In genomic region chr4:7973545-7973981, GRCh38 we compare ENCODE assay signal across 13 cellular contexts. TPM values are rescaled to one million over a fixed set of nuclear protein-coding genes. Genes with fewer than 3 reads are reported as not detected.
DNase-seq lines count a peak whose midpoint lies in the region; ATAC-seq and TF ChIP-seq lines count a peak whose summit lies in the region.
"Had no signal": no experiment of that assay in that cellular context is flagged by ENCODE, and none has a peak within 500 bp of the region (broad histone marks: within the 10 kb centered on the region; RNA-seq: fewer than 3 reads in every experiment).

No MANE protein-coding gene starts in this region.

- peak overlapping the region; percentile 98 for H3K27ac Mint-ChIP-seq in central memory CD8-positive, alpha-beta T cell (ENCODE audit: low read depth)

- H3K4me1 Mint-ChIP-seq in central memory CD8-positive, alpha-beta T cell, result peaks cover 65% of the 10 kb centered on the region

- H3K36me3 ChIP-seq in mucosa of rectum (ENCODE audit: control insufficient read depth in 2 of 2, insufficient read depth in 2 of 2, low read length in 2 of 2), result no peaks in the 10 kb centered on the region
- H3K36me3 ChIP-seq: upper lobe of left lung had no signal

- peaks cover 21% of the 10 kb centered on the region for H3K36me3 Mint-ChIP-seq in central memory CD8-positive, alpha-beta T cell (ENCODE audit: insufficient read depth)
- H3K36me3 Mint-ChIP-seq: IgD-negative memory B cell had no signal

- no peak for ATAC-seq in central memory CD8-positive, alpha-beta T cell (replicated peaks; ENCODE audit: extremely low read depth, poor library complexity, severe bottlenecking)
- ATAC-seq in HG03457 (IDR thresholded peaks at IDR 0.05; ENCODE audit: unreplicated experiment) (no peak), GM19324 (IDR thresholded peaks at IDR 0.05; ENCODE audit: low FRiP score, unreplicated experiment) (no peak)

- peak overlapping the region; percentile 56 for H3K4me3 Mint-ChIP-seq in central memory CD8-positive, alpha-beta T cell
- H3K4me3 Mint-ChIP-seq: IgD-negative memory B cell had no signal

- peak overlapping the region; percentile 94 to 98 for H3K27ac ChIP-seq in mucosa of rectum (ENCODE audit: low read depth in 2 of 2, low read length in 2 of 2)
- H3K27ac ChIP-seq: upper lobe of left lung had no signal

- no peaks in the 10 kb centered on the region for H3K27me3 Mint-ChIP-seq in central memory CD8-positive, alpha-beta T cell

- H3K27me3 ChIP-seq in mucosa of rectum (ENCODE audit: control insufficient read depth in 2 of 2, insufficient read depth in 2 of 2, low read length in 2 of 2), result no peaks in the 10 kb centered on the region
- H3K27me3 ChIP-seq: upper lobe of left lung had no signal

- no peaks in the 10 kb centered on the region for H3K9me3 Mint-ChIP-seq in central memory CD8-positive, alpha-beta T cell

- no peak for TF ChIP-seq CTCF in AG09309 (IDR thresholded peaks at IDR 0.05; ENCODE audit: control insufficient read depth, insufficient read depth, low read depth, low read length, missing control alignments)

- no peaks in the 10 kb centered on the region for H3K9me3 ChIP-seq in mucosa of rectum (ENCODE audit: control insufficient read depth in 2 of 2, low read length in 2 of 2)
- H3K9me3 ChIP-seq: upper lobe of left lung had no signal

- H3K9ac ChIP-seq in mucosa of rectum (ENCODE audit: low read depth in 1 of 2, low read length in 2 of 2), result peak overlapping the region in 1 of 2 donors; percentile 13

- peaks cover 45 to 67% of the 10 kb centered on the region in 2 donors for H3K4me1 ChIP-seq in mucosa of rectum (ENCODE audit: control insufficient read depth in 2 of 2, insufficient read depth in 2 of 2, low read length in 2 of 2)

- peak; percentile 45 for DNase-seq in AG09309 (ENCODE audit: low read depth)
- peak; percentile 20 for DNase-seq in HT1080 (ENCODE audit: low read depth)
- no peak for DNase-seq in central memory CD8-positive, alpha-beta T cell (ENCODE audit: low spot score in 2 of 2)
- no peak for DNase-seq in DMS114 treated with DMSO at 0.1 percent for 48 hours (lab: John Stamatoyannopoulos, UW; ENCODE audit: unreplicated experiment)
- DNase-seq in NCI-H1105 treated with DMSO at 0.1 percent for 48 hours (lab: John Stamatoyannopoulos, UW), result no peak
- DNase-seq: activated gamma-delta T cell, DMS 273 treated with DMSO at 0.1 percent for 48 hours, NCI-H510A, upper lobe of left lung had no signal

- no peak overlapping the region for H3K4me3 ChIP-seq in AG09309 (ENCODE audit: control insufficient read depth, low read depth, low read length)
- H3K4me3 ChIP-seq in mucosa of rectum (ENCODE audit: low read length in 2 of 2), result no peak overlapping the region
- H3K4me3 ChIP-seq: upper lobe of left lung had no signal

RNA-seq across cellular contexts. Expression of gene AFAP1, which starts 33.9 kb away (rescaled TPM):
- 11.0 and 11.3 TPM in 2 replicates for total RNA-seq in HT1080 (2014; rRNA removed; shearing (Covaris generic))
- 19.9 and 26.2 TPM in 2 replicates for polyA plus RNA-seq in HT1080 (2015; cell fraction: cytosol; rRNA removed)
- 38.3 and 41.3 TPM in 2 replicates for polyA plus RNA-seq in HT1080 (2015; cell fraction: nucleus; rRNA removed)

Comparison
In these comparisons a context has a peak if more than half of its experiments do, and no peak if none do; other contexts are left out.
1. DNase-seq: peak in AG09309 (single experiment) and HT1080 (single experiment); none in central memory CD8-positive, alpha-beta T cell (0 of 2), DMS114 treated with DMSO at 0.1 percent for 48 hours (single experiment) and NCI-H1105 treated with DMSO at 0.1 percent for 48 hours (single experiment).